ENCODE assay signal across 36 cellular contexts in the genomic region with DNA sequence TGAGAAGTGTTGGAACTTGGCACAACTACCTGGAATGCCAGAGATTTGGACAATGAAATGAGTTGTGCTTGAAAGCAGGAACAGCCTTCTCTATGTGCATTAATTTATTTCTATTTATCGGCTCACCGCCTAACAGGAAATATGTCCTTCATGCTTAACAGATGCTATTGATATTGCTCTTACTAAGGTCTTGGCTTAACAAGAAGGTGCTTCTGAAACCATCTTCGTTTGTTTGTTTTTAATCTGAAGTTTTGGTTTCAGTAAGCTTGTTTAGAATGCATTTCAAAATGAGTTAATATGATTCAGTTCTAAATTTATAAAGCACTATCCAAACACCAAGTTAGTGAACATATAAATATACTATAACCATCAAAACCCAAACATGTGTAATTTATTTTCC.
"Had no signal": no experiment of that assay in that cellular context is flagged by ENCODE, and none has a peak within 500 bp of the region (broad histone marks: within the 10 kb centered on the region; RNA-seq: fewer than 3 reads in every experiment).

No MANE protein-coding gene starts in this region.

- H3K27ac ChIP-seq: adrenal gland, cardiac muscle cell, coronary artery, dorsolateral prefrontal cortex, gastrocnemius medialis, left ventricle myocardium inferior, neutrophil, ovary, prostate gland, stomach, thyroid gland, upper lobe of left lung, vagina, WERI-Rb-1 had no signal

- H3K9me3 Mint-ChIP-seq: activated naive CD4-positive, alpha-beta T cell treated with anti-CD3 and anti-CD28 coated beads for 36 hours; activated naive CD8-positive, alpha-beta T cell treated with anti-CD3 and anti-CD28 coated beads for 36 hours; activated T-helper 1 cell treated with anti-CD3 and anti-CD28 coated beads, Interleukin-12 subunit alpha, Interleukin-12 subunit beta, Interleukin-2, Interleukin-4 antibody, amounts not matched to agents 30 ng/mL and 10 ng/mL and 1 ng/mL, durations not matched to agents 14 hours and 24 hours and 36 hours; brain; stimulated activated memory B cell treated with anti-CD40 and anti-IgM and Interleukin-4, amounts not matched to agents 10 μg/mL and 1 μg/mL and 100 μg/mL, for 72 hours had no signal

- H3K9me3 ChIP-seq: adrenal gland, gastrocnemius medialis, left ventricle myocardium inferior, neutrophil, ovary, prostate gland, stomach, thyroid gland, upper lobe of left lung, vagina had no signal

- H3K4me3 ChIP-seq: adrenal gland, cardiac muscle cell, coronary artery, dorsolateral prefrontal cortex, gastrocnemius medialis, left ventricle myocardium inferior, lung, ovary, prostate gland, smooth muscle cell, stomach, thyroid gland, upper lobe of left lung, vagina had no signal

- H3K27me3 ChIP-seq: adrenal gland, cardiac muscle cell, dorsolateral prefrontal cortex, gastrocnemius medialis, neutrophil, ovary, stomach, thyroid gland, upper lobe of left lung, vagina had no signal

- H3K4me1 Mint-ChIP-seq: activated naive CD8-positive, alpha-beta T cell treated with anti-CD3 and anti-CD28 coated beads for 36 hours; stimulated activated memory B cell treated with anti-CD40 and anti-IgM and Interleukin-4, amounts not matched to agents 10 μg/mL and 1 μg/mL and 100 μg/mL, for 72 hours had no signal

- H3K27ac Mint-ChIP-seq: activated naive CD4-positive, alpha-beta T cell treated with anti-CD3 and anti-CD28 coated beads for 36 hours; activated naive CD8-positive, alpha-beta T cell treated with anti-CD3 and anti-CD28 coated beads for 36 hours; activated T-helper 1 cell treated with anti-CD3 and anti-CD28 coated beads, Interleukin-12 subunit alpha, Interleukin-12 subunit beta, Interleukin-2, Interleukin-4 antibody, amounts not matched to agents 30 ng/mL and 10 ng/mL and 1 ng/mL, durations not matched to agents 14 hours and 24 hours and 36 hours; brain; natural killer cell treated with Interleukin-12 subunit alpha and Interleukin-12 subunit beta and Interleukin-15 and Interleukin-18, amount 100 ng/mL, for 72 hours; stimulated activated memory B cell treated with anti-CD40 and anti-IgM and Interleukin-4, amounts not matched to agents 10 μg/mL and 1 μg/mL and 100 μg/mL, for 72 hours had no signal

- H3K4me1 ChIP-seq: adrenal gland, gastrocnemius medialis, prostate gland, stomach, thyroid gland, upper lobe of left lung, vagina had no signal

- H3K27me3 Mint-ChIP-seq: activated naive CD8-positive, alpha-beta T cell treated with anti-CD3 and anti-CD28 coated beads for 36 hours; brain; natural killer cell treated with Interleukin-12 subunit alpha and Interleukin-12 subunit beta and Interleukin-15 and Interleukin-18, amount 100 ng/mL, for 72 hours; stimulated activated memory B cell treated with anti-CD40 and anti-IgM and Interleukin-4, amounts not matched to agents 10 μg/mL and 1 μg/mL and 100 μg/mL, for 72 hours had no signal

- H3K4me2 ChIP-seq: smooth muscle cell had no signal

- H3K4me3 Mint-ChIP-seq: activated naive CD4-positive, alpha-beta T cell treated with anti-CD3 and anti-CD28 coated beads for 36 hours; activated naive CD8-positive, alpha-beta T cell treated with anti-CD3 and anti-CD28 coated beads for 36 hours; activated T-helper 1 cell treated with anti-CD3 and anti-CD28 coated beads, Interleukin-12 subunit alpha, Interleukin-12 subunit beta, Interleukin-2, Interleukin-4 antibody, amounts not matched to agents 30 ng/mL and 10 ng/mL and 1 ng/mL, durations not matched to agents 14 hours and 24 hours and 36 hours; brain; natural killer cell treated with Interleukin-12 subunit alpha and Interleukin-12 subunit beta and Interleukin-15 and Interleukin-18, amount 100 ng/mL, for 72 hours; stimulated activated memory B cell treated with anti-CD40 and anti-IgM and Interleukin-4, amounts not matched to agents 10 μg/mL and 1 μg/mL and 100 μg/mL, for 72 hours had no signal

- H3K36me3 Mint-ChIP-seq: activated naive CD8-positive, alpha-beta T cell treated with anti-CD3 and anti-CD28 coated beads for 36 hours; brain; natural killer cell treated with Interleukin-12 subunit alpha and Interleukin-12 subunit beta and Interleukin-15 and Interleukin-18, amount 100 ng/mL, for 72 hours; stimulated activated memory B cell treated with anti-CD40 and anti-IgM and Interleukin-4, amounts not matched to agents 10 μg/mL and 1 μg/mL and 100 μg/mL, for 72 hours had no signal

- ATAC-seq: activated CD4-positive, CD25-positive, alpha-beta regulatory T cell treated with anti-CD3 and anti-CD28 coated beads, Interleukin-2, amount 50 U/mL, for 24 hours; gastrocnemius medialis; natural killer cell treated with Interleukin-12 subunit alpha and Interleukin-12 subunit beta and Interleukin-15 and Interleukin-18, amount 100 ng/mL, for 72 hours; stimulated activated memory B cell treated with anti-CD40 and anti-IgM and Interleukin-4, amounts not matched to agents 10 μg/mL and 1 μg/mL and 100 μg/mL, for 72 hours had no signal

- DNase-seq: activated CD4-positive, alpha-beta T cell treated with anti-CD3 and anti-CD28 coated beads for 48 hours; activated CD4-positive, alpha-beta T cell treated with anti-CD3 and anti-CD28 coated beads, Interleukin-2, amount 50 U/mL, for 48 hours; activated CD8-positive, alpha-beta memory T cell treated with anti-CD3 and anti-CD28 coated beads for 24 hours; activated effector memory CD4-positive, alpha-beta T cell treated with anti-CD3 and anti-CD28 coated beads, Interleukin-2, amount 50 U/mL, for 16 hours; activated naive CD4-positive, alpha-beta T cell treated with anti-CD3 and anti-CD28 coated beads for 36 hours; activated naive CD8-positive, alpha-beta T cell treated with anti-CD3 and anti-CD28 coated beads for 36 hours; adrenal gland; aorta; dorsolateral prefrontal cortex; effector memory CD4-positive, alpha-beta T cell; gastrocnemius medialis; glutamatergic neuron; islet precursor cell; left ventricle myocardium inferior; mesendoderm; ovary; retina; stimulated activated CD4-positive, alpha-beta T cell treated with anti-CD3 and anti-CD28 coated beads, Interleukin-1b, Interleukin-23, amount 100 ng/mL, for 48 hours; stimulated activated CD4-positive, alpha-beta T cell treated with anti-CD3 and anti-CD28 coated beads, Interleukin-4, amount 100 ng/mL, for 4 hours; stimulated activated CD8-positive, alpha-beta memory T cell treated with anti-CD3 and anti-CD28 coated beads, Interleukin-4, amount 100 ng/mL, for 48 hours; stomach; thyroid gland; upper lobe of left lung; WERI-Rb-1 had no signal

- H3K36me3 ChIP-seq: adrenal gland, cardiac muscle cell, gastrocnemius medialis, left ventricle myocardium inferior, neutrophil, ovary, prostate gland, stomach, thyroid gland, upper lobe of left lung, vagina, WERI-Rb-1 had no signal
